9 cellular contexts compared by ENCODE assay signal in the genomic region with DNA sequence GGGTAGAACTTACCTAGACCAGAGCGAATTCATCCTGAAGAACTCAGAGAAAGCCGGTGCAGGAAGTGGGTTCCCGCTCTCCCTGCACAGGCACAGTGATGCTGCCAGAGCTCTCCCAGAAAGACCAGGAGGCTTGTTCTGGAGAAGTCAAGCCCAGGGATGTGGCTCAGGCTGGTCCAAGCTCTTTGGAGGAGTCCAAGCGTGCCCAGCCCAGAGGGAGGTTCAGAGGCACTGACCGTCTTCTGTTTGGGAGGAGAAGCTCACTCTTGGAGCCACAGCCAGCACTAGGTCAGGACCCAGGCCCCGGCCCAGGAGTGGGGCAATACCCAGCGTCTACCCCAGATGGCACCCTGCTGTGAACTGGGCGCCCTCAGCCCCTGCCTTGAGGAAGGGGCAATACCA. TPM values are rescaled to one million over a fixed set of nuclear protein-coding genes. Genes with fewer than 3 reads are reported as not detected.
DNase-seq lines count a peak whose midpoint lies in the region; ATAC-seq and TF ChIP-seq lines count a peak whose summit lies in the region.
"Had no signal": no experiment of that assay in that cellular context is flagged by ENCODE, and none has a peak within 500 bp of the region (broad histone marks: within the 10 kb centered on the region; RNA-seq: fewer than 3 reads in every experiment).

No MANE protein-coding gene starts in this region.

- 69% methylated on average over 8 of the region's 8 CpGs for WGBS in HUES64
- WGBS in mammary epithelial cell (ENCODE audit: low coverage, missing lambda C conversion rate), result 53% methylated on average over 7 of the region's 8 CpGs

- H3K9ac ChIP-seq in HUES64 (ENCODE audit: low read depth, low read length) (0 out of 2 replicates have a peak overlapping the region, but pooled peaks have one; percentile 89), mammary epithelial cell (ENCODE audit: insufficient read depth, low read length) (peak overlapping the region; percentile 96)

- dilution Hi-C loops in mammary epithelial cell (cut with HindIII; ENCODE audit: low sequenced_read_pairs), result loop anchor here (5.0 kb wide), 1 partner anchor 104 kb away; no protein-coding TSS in a partner anchor

- in situ Hi-C loops in mammary epithelial cell (cut with MboI; ENCODE audit: low sequenced_read_pairs in 2 of 2), result no loop called here

- H3K27ac Mint-ChIP-seq in neural crest cell (ENCODE audit: unreplicated experiment), result no peak overlapping the region

- TF ChIP-seq CTCF in mammary epithelial cell (conservative IDR thresholded peaks at IDR 0.05 in 1 of 2, IDR thresholded peaks at IDR 0.05 in 1 of 2; ENCODE audit: extremely low read depth in 1 of 2, insufficient read depth in 1 of 2, low read depth in 1 of 2, low read length in 2 of 2), result no peak
- TF ChIP-seq CTCF in neural crest cell (conservative IDR thresholded peaks at IDR 0.05), result no peak

- peaks cover 23% of the 10 kb centered on the region for H3K27me3 ChIP-seq in HUES64 (ENCODE audit: insufficient read depth, low read length)
- H3K27me3 ChIP-seq in mammary epithelial cell (ENCODE audit: insufficient read depth, low read length), result no peaks in the 10 kb centered on the region

- H3K4me3 Mint-ChIP-seq in neural crest cell, result peak overlapping the region; percentile 87

- no peaks in the 10 kb centered on the region for H3K36me3 ChIP-seq in HUES64 (ENCODE audit: insufficient read depth, low read length)
- no peaks in the 10 kb centered on the region for H3K36me3 ChIP-seq in mammary epithelial cell (ENCODE audit: insufficient read depth, low read length)

- H3K27me3 Mint-ChIP-seq in neural crest cell (ENCODE audit: low read depth), result peaks cover 77% of the 10 kb centered on the region

- H3K36me3 Mint-ChIP-seq in neural crest cell (ENCODE audit: low read depth), result no peaks in the 10 kb centered on the region

- H3K4me1 Mint-ChIP-seq in neural crest cell, result peaks cover 39% of the 10 kb centered on the region

- CTCF ChIA-PET in mammary epithelial cell (lab: Charles Lee; ENCODE audit: low non-redundant PET), result interaction anchor here (1.0 kb wide), 1 partner anchor 17 kb away, joined by 5 read pairs; no protein-coding TSS in a partner anchor

- H3K27ac ChIP-seq in HUES64 (ENCODE audit: low read depth, low read length) (no peak overlapping the region; the same call in 1 of the 2 replicates), mammary epithelial cell (ENCODE audit: insufficient read depth, low read depth, low read length) (peak overlapping the region; percentile 91)

- BruUV-seq in mammary epithelial cell (replicated peaks; lab: Mats Ljungman, UMichigan), result no TSS peak

- H3K9me3 ChIP-seq in HUES64 (ENCODE audit: insufficient read depth, low read depth, low read length) (no peaks in the 10 kb centered on the region), mammary epithelial cell (replicated peaks; ENCODE audit: insufficient read depth, low read length) (no peaks in the 10 kb centered on the region)

- H3K4me3 ChIP-seq in HUES64 (ENCODE audit: low read length), result peak overlapping the region; percentile 67
- H3K4me3 ChIP-seq in mammary epithelial cell (replicated peaks in 1 of 3; ENCODE audit: insufficient read depth in 1 of 3, low read depth in 2 of 3, low read length in 3 of 3), result peak overlapping the region in 2 of 3 experiments; percentile 82 to 94

- no peak for ATAC-seq in HG03135 (IDR thresholded peaks at IDR 0.05; ENCODE audit: unreplicated experiment)
- ATAC-seq in HG02973 (IDR thresholded peaks at IDR 0.05; ENCODE audit: unreplicated experiment), result no peak

- no peaks in the 10 kb centered on the region for H4K20me1 ChIP-seq in mammary epithelial cell (ENCODE audit: insufficient read depth, low read length)

- H3K4me1 ChIP-seq in HUES64 (ENCODE audit: insufficient read depth, low read length) (peaks cover 32% of the 10 kb centered on the region), mammary epithelial cell (ENCODE audit: insufficient read depth, low read length) (peaks cover 57% of the 10 kb centered on the region)

- intact Hi-C loops in mammary epithelial cell (cut with micrococcal nuclease), result loop anchor here (2.0 kb wide), 3 partner anchors 19 to 305 kb away; no protein-coding TSS in a partner anchor

- H2AFZ ChIP-seq in mammary epithelial cell (ENCODE audit: low read depth, low read length), result no peak overlapping the region

- peaks cover 55% of the 10 kb centered on the region for H3K79me2 ChIP-seq in mammary epithelial cell (ENCODE audit: insufficient read depth, low read length)

- H3K4me2 ChIP-seq in mammary epithelial cell (ENCODE audit: insufficient read depth, low read depth, low read length), result peak overlapping the region; percentile 91

- DNase-seq in AG20443 (ENCODE audit: low spot score), result peak; percentile 25
- DNase-seq in mammary epithelial cell, result no peak
- DNase-seq in neural crest cell (ENCODE audit: low read depth, low spot score), result no peak
- DNase-seq in COLO668 (lab: John Stamatoyannopoulos, UW; ENCODE audit: unreplicated experiment), result no peak
- no peak for DNase-seq in DMS79 treated with DMSO at 0.1 percent for 48 hours (lab: John Stamatoyannopoulos, UW)
- DNase-seq: small intestine had no signal

- H3K9me3 Mint-ChIP-seq in neural crest cell, result no peaks in the 10 kb centered on the region

RNA-seq across cellular contexts. Expression of gene PMEPA1, which starts 1.5 kb away (rescaled TPM):
- 14.8 TPM for polyA plus RNA-seq in HUES64 (2013, experiment 1 of 2)
- 16.9 TPM for polyA plus RNA-seq in HUES64 (2013, experiment 2 of 2)
- total RNA-seq in mammary epithelial cell (100 to 1,000 TPM; 100 to 108 TPM), neural crest cell (3.2 and 4.2 TPM in 2 replicates)
- 67.5 TPM for polyA plus RNA-seq in mammary epithelial cell
- 51.3 TPM for polyA minus RNA-seq in mammary epithelial cell

Comparison
In these comparisons a context has a peak if more than half of its experiments do, and no peak if none do; other contexts are left out.
1. RNA of gene PMEPA1, which starts 1.5 kb away (total RNA-seq): 100 to 108 TPM in mammary epithelial cell; 3.2 to 4.2 TPM in neural crest cell; every median in the first group is over 10 times any median in the second.